ENCODE assay signal across 14 cellular contexts in genomic region chr7:118109607-118110006, GRCh38.
DNase-seq lines count a peak whose midpoint lies in the region; ATAC-seq, FAIRE-seq and TF ChIP-seq lines count a peak whose summit lies in the region.
"Had no signal": no experiment of that assay in that cellular context is flagged by ENCODE, and none has a peak within 500 bp of the region (broad histone marks: within the 10 kb centered on the region; RNA-seq: fewer than 3 reads in every experiment).

No MANE protein-coding gene starts in this region.

- FAIRE-seq in islet of Langerhans (lab: Jason Lieb, UNC) = peak; percentile 97

- H3K27me3 Mint-ChIP-seq in type B pancreatic cell = no peaks in the 10 kb centered on the region
- H3K27me3 Mint-ChIP-seq: activated naive CD8-positive, alpha-beta T cell treated with anti-CD3 and anti-CD28 coated beads, Interleukin-2, amount 50 U/mL, for 24 hours had no signal

- intact Hi-C loops in Panc1 (cut with micrococcal nuclease; ENCODE audit: unreplicated experiment) = no loop called here

- no peaks in the 10 kb centered on the region for H3K4me1 ChIP-seq in Panc1 (ENCODE audit: control insufficient read depth, insufficient read depth, low read length)

- no peak overlapping the region for H3K4me3 Mint-ChIP-seq in type B pancreatic cell
- H3K4me3 Mint-ChIP-seq: activated naive CD8-positive, alpha-beta T cell treated with anti-CD3 and anti-CD28 coated beads, Interleukin-2, amount 50 U/mL, for 24 hours; endodermal cell; nephron progenitor cell had no signal

- ATAC-seq in Panc1 (0 out of 2 replicates have a peak, but pooled peaks have one; percentile 62), GM19467 (IDR thresholded peaks at IDR 0.05; ENCODE audit: unreplicated experiment) (no peak)
- ATAC-seq: activated naive CD8-positive, alpha-beta T cell treated with anti-CD3 and anti-CD28 coated beads, Interleukin-2, amount 50 U/mL, for 24 hours had no signal

- POLR2A ChIA-PET in Panc1 (lab: Charles Lee) = no interaction called here

- TF ChIP-seq POLR2A in NB4 (IDR thresholded peaks at IDR 0.05; ENCODE audit: extremely low read depth, insufficient read length) = no peak

- in situ Hi-C loops in Panc1 (cut with HindIII; ENCODE audit: low pct_unique_long_range_greater_than_20kb, low sequenced_read_pairs) = no loop called here

- DNase-seq in DMS53 (lab: John Stamatoyannopoulos, UW) (peak; percentile 99), NB4 (ENCODE audit: low read depth) (peak; percentile 15), Panc1 (ENCODE audit: low read depth, low spot score) (peak; percentile 69), NCI-H1105 (lab: John Stamatoyannopoulos, UW) (no peak), type B pancreatic cell (ENCODE audit: extremely low spot score, unreplicated experiment) (no peak), T-helper 1 cell (no peak)
- DNase-seq: activated CD4-positive, alpha-beta T cell treated with anti-CD3 and anti-CD28 coated beads, Interleukin-2, amount 50 U/mL, for 4 hours; activated naive CD8-positive, alpha-beta T cell treated with anti-CD3 and anti-CD28 coated beads, Interleukin-2, amount 50 U/mL, for 24 hours; central memory CD4-positive, alpha-beta T cell; endodermal cell; NCI-H2227 treated with DMSO at 0.1 percent for 48 hours; nephron progenitor cell had no signal

- no peaks in the 10 kb centered on the region for H3K36me3 ChIP-seq in Panc1 (ENCODE audit: control insufficient read depth, insufficient read depth, low read length)

- H3K9me3 Mint-ChIP-seq in type B pancreatic cell = peaks cover 8% of the 10 kb centered on the region
- H3K9me3 Mint-ChIP-seq: activated naive CD8-positive, alpha-beta T cell treated with anti-CD3 and anti-CD28 coated beads, Interleukin-2, amount 50 U/mL, for 24 hours had no signal

- TF ChIP-seq CTCF in NB4 (IDR thresholded peaks at IDR 0.05; ENCODE audit: low read depth, low read length) = no peak
- TF ChIP-seq CTCF in Panc1 (IDR thresholded peaks at IDR 0.05) = no peak
- no peak for TF ChIP-seq CTCF in type B pancreatic cell (conservative IDR thresholded peaks at IDR 0.05)

- H3K27ac ChIP-seq in Panc1 (ENCODE audit: low read length) = no peak overlapping the region

- H3K4me3 ChIP-seq in NB4 (ENCODE audit: low read depth, low read length) = no peak overlapping the region
- H3K4me3 ChIP-seq in Panc1 (ENCODE audit: low read depth in 2 of 2, low read length in 2 of 2) = no peak overlapping the region

- no TSS peak for BruUV-seq in Panc1 (replicated peaks; lab: Mats Ljungman, UMichigan)

- H3K4me1 Mint-ChIP-seq in type B pancreatic cell (ENCODE audit: unreplicated experiment) = no peaks in the 10 kb centered on the region
- H3K4me1 Mint-ChIP-seq: activated naive CD8-positive, alpha-beta T cell treated with anti-CD3 and anti-CD28 coated beads, Interleukin-2, amount 50 U/mL, for 24 hours; endodermal cell; nephron progenitor cell had no signal

- H3K9me3 ChIP-seq in Panc1 (ENCODE audit: control insufficient read depth, insufficient read depth, low read depth, low read length) = no peaks in the 10 kb centered on the region

- H3K27me3 ChIP-seq in Panc1 (ENCODE audit: control insufficient read depth, insufficient read depth, low read length) = no peaks in the 10 kb centered on the region

- CTCF ChIA-PET in Panc1 (lab: Charles Lee) = no interaction called here

- H3K27ac Mint-ChIP-seq in type B pancreatic cell = no peak overlapping the region
- H3K27ac Mint-ChIP-seq: activated naive CD8-positive, alpha-beta T cell treated with anti-CD3 and anti-CD28 coated beads, Interleukin-2, amount 50 U/mL, for 24 hours; endodermal cell; nephron progenitor cell had no signal

- no peaks in the 10 kb centered on the region for H3K36me3 Mint-ChIP-seq in type B pancreatic cell

Comparison
In these comparisons a context has a peak if more than half of its experiments do, and no peak if none do; other contexts are left out.
1. DNase-seq: peak in DMS53 (single experiment), NB4 (single experiment) and Panc1 (single experiment); none in NCI-H1105 (single experiment), type B pancreatic cell (single experiment) and T-helper 1 cell (0 of 5).